Comparison of ENCODE assay signal across 17 cellular contexts in the genomic region with DNA sequence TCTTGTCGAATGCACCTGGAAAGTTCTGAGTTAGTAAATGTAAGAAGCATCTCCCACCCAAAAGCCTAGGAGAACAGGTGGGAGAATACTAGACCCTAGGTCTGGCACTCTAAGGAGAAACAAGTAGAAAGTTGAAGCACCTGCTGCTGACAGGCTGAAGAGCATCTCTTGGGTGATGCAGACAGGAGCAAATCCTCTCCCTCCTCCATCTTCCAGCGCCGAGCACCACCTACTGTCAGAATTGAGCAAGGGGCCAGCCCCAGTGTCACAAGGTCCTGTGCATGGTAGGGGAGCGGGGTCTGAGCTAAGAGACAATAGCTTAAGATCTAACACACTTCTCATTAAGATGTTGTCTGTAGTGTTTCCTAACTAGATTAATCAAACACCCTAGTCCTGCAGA. TPM values are rescaled to one million over a fixed set of nuclear protein-coding genes. Genes with fewer than 3 reads are reported as not detected.
DNase-seq lines count a peak whose midpoint lies in the region; ATAC-seq and TF ChIP-seq lines count a peak whose summit lies in the region.
"Had no signal": no experiment of that assay in that cellular context is flagged by ENCODE, and none has a peak within 500 bp of the region (broad histone marks: within the 10 kb centered on the region; RNA-seq: fewer than 3 reads in every experiment).

No MANE protein-coding gene starts in this region.

- H3K79me2 ChIP-seq in ACC112 (ENCODE audit: control insufficient read depth, insufficient read depth, low read length, unreplicated experiment), result no peaks in the 10 kb centered on the region
- H3K79me2 ChIP-seq: parathyroid adenoma had no signal

- H3K4me3 ChIP-seq in ACC112 (ENCODE audit: low read depth, low read length) (no peak overlapping the region), GM12865 (ENCODE audit: low read depth, low read length) (no peak overlapping the region), epithelial cell of esophagus (ENCODE audit: low read length) (no peak overlapping the region)
- H3K4me3 ChIP-seq: body of pancreas, suprapubic skin had no signal

- H3K27ac ChIP-seq in ACC112 (ENCODE audit: low read depth, low read length), result peak overlapping the region; percentile 94
- H3K27ac ChIP-seq: body of pancreas, parathyroid adenoma, suprapubic skin had no signal

- H3K27me3 ChIP-seq in ACC112 (ENCODE audit: insufficient read depth, low read length), result no peaks in the 10 kb centered on the region
- H3K27me3 ChIP-seq: body of pancreas, suprapubic skin had no signal

- no peak for TF ChIP-seq CTCF in GM12865 (IDR thresholded peaks at IDR 0.05; ENCODE audit: insufficient read depth, low read depth, low read length, missing control alignments)
- TF ChIP-seq CTCF in epithelial cell of esophagus (IDR thresholded peaks at IDR 0.05; ENCODE audit: insufficient read depth, low read depth, low read length, missing control alignments), result peak; percentile 39

- no peak for ATAC-seq in GM18519 (IDR thresholded peaks at IDR 0.05; ENCODE audit: low FRiP score, unreplicated experiment)
- ATAC-seq: body of pancreas, HCT116 had no signal

- in situ Hi-C loops in SK-MEL-5 (cut with HindIII; ENCODE audit: low pct_unique_long_range_greater_than_20kb, low sequenced_read_pairs), result loop anchor here (25.0 kb wide), 1 partner anchor 200 kb away; no protein-coding TSS in a partner anchor

- H2AFZ ChIP-seq in ACC112 (ENCODE audit: low read length, unreplicated experiment), result no peak overlapping the region
- H2AFZ ChIP-seq: parathyroid adenoma had no signal

- peaks cover 62% of the 10 kb centered on the region for H3K36me3 ChIP-seq in ACC112 (ENCODE audit: insufficient read depth, low read length)

- H3K4me1 ChIP-seq in ACC112 (ENCODE audit: control insufficient read depth, insufficient read depth, low read length, unreplicated experiment), result peaks cover 27% of the 10 kb centered on the region
- H3K4me1 ChIP-seq: body of pancreas, parathyroid adenoma, suprapubic skin had no signal

- peak; percentile 20 for DNase-seq in GM12865 (ENCODE audit: low read depth)
- peak; percentile 38 for DNase-seq in SK-MEL-5 (ENCODE audit: low read depth, low spot score)
- DNase-seq in epithelial cell of esophagus (ENCODE audit: low read depth), result no peak
- DNase-seq in retina, result no peak
- no peak for DNase-seq in NCI-H2081 treated with DMSO at 0.1 percent for 48 hours (lab: John Stamatoyannopoulos, UW)
- DNase-seq in stimulated activated CD4-positive, alpha-beta T cell treated with anti-CD3 and anti-CD28 coated beads, Interleukin-4, amount 100 ng/mL, for 1 hour, result no peak
- DNase-seq: activated CD4-positive, alpha-beta T cell treated with anti-CD3 and anti-CD28 coated beads for 4 hours; activated naive CD4-positive, alpha-beta T cell treated with Interleukin-2 at 50 U/mL for 16 hours; body of pancreas; NCI-H1694 treated with DMSO at 0.1 percent for 48 hours; NCI-H345; stimulated activated CD4-positive, alpha-beta T cell treated with anti-CD3 and anti-CD28 coated beads, Interleukin-2, amount 100 ng/mL, for 48 hours had no signal

RNA-seq across cellular contexts. Expression of a gene that starts 52.9 kb away (rescaled TPM):
- total RNA-seq in SK-MEL-5 (2014; rRNA removed; shearing (Covaris generic)), result 39.2 and 52.1 TPM in 2 replicates
- 60.6 and 84.9 TPM in 2 replicates for polyA plus RNA-seq in SK-MEL-5 (2015; cell fraction: cytosol; rRNA removed)
- polyA plus RNA-seq in SK-MEL-5 (2015; cell fraction: nucleus; rRNA removed), result 55.2 and 82.1 TPM in 2 replicates

Comparison
In these comparisons a context has a peak if more than half of its experiments do, and no peak if none do; other contexts are left out.
1. DNase-seq: peak in GM12865 (single experiment) and SK-MEL-5 (single experiment); none in epithelial cell of esophagus (single experiment), retina (single experiment), NCI-H2081 treated with DMSO at 0.1 percent for 48 hours (single experiment) and stimulated activated CD4-positive, alpha-beta T cell treated with anti-CD3 and anti-CD28 coated beads, Interleukin-4, amount 100 ng/mL, for 1 hour (single experiment).